ENCODE assay signal across 21 cellular contexts in the genomic region with DNA sequence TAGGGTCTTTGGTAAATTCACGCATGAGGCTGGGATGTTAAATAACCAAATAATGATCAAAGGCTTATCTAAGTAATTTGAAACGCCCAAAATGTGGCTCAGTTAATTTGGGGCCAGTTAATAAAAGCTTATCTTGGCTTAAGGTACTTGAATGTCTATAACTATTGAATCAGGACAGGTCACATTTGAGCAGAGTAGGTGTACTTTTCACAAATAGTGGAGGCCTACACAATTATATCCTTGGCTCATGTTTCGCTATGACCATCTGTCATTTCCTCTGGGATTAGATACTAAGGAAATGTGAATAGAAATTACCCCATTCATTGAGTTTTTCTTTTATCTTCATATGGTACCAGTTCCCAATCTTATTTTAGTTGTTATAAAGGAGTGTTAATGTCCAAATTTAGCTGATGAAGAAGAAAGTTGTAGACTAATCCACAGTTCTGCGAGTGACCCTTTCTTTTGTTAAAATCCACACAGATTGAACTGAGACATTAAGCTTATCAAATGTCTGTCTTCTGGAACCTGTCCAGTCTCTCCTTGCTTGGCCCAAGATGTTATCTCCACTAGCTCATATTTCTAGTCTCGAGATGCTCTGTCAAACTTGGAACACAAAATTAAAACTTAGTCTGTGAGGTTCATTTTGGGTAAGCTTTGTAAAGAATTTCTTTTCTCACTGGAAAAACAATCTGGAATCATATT. TPM values are rescaled to one million over a fixed set of nuclear protein-coding genes. Genes with fewer than 3 reads are reported as not detected.
DNase-seq lines count a peak whose midpoint lies in the region; ATAC-seq and TF ChIP-seq lines count a peak whose summit lies in the region.
"Had no signal": no experiment of that assay in that cellular context is flagged by ENCODE, and none has a peak within 500 bp of the region (broad histone marks: within the 10 kb centered on the region; RNA-seq: fewer than 3 reads in every experiment).

No MANE protein-coding gene starts in this region.

- peak overlapping the region; percentile 25 for H3K4me3 ChIP-seq in parathyroid adenoma (ENCODE audit: low read depth, low read length)
- H3K4me3 ChIP-seq: pancreas, SJCRH30, thoracic aorta had no signal

- no peak overlapping the region for H3K4me3 Mint-ChIP-seq in CD4-positive, alpha-beta T cell
- H3K4me3 Mint-ChIP-seq: activated CD8-positive, alpha-beta T cell treated with anti-CD3 and anti-CD28 coated beads for 36 hours; activated naive CD4-positive, alpha-beta T cell treated with anti-CD3 and anti-CD28 coated beads, Interleukin-2, amount 50 U/mL, for 24 hours had no signal

- peaks cover 49% of the 10 kb centered on the region for H3K4me1 Mint-ChIP-seq in CD4-positive, alpha-beta T cell (ENCODE audit: low read depth)

- peak; percentile 55 for DNase-seq in NCI-H748 (lab: John Stamatoyannopoulos, UW; ENCODE audit: unreplicated experiment)
- DNase-seq in NCI-H748 treated with DMSO at 0.1 percent for 48 hours (lab: John Stamatoyannopoulos, UW), result no peak
- peak; percentile 92 for DNase-seq in NCI-H2171 treated with DMSO at 0.1 percent for 48 hours (lab: John Stamatoyannopoulos, UW)
- no peak for DNase-seq in CD4-positive, alpha-beta T cell
- DNase-seq in ACHN, result no peak
- DNase-seq: activated CD8-positive, alpha-beta T cell treated with anti-CD3 and anti-CD28 coated beads for 36 hours; DMS153; GF-D8; mesendoderm; naive thymus-derived CD4-positive, alpha-beta T cell; NCI-H2081; NCI-H526 treated with DMSO at 0.1 percent for 48 hours; pancreas had no signal

- H3K9ac ChIP-seq in parathyroid adenoma, result no peak overlapping the region

- no peaks in the 10 kb centered on the region for H3K27me3 ChIP-seq in parathyroid adenoma (ENCODE audit: control insufficient read depth, insufficient read depth, low read length)
- no peaks in the 10 kb centered on the region for H3K27me3 ChIP-seq in CD4-positive, alpha-beta T cell (ENCODE audit: control insufficient read depth, insufficient read depth, low read length)
- H3K27me3 ChIP-seq: pancreas, SJCRH30 had no signal

- H3K27ac Mint-ChIP-seq in CD4-positive, alpha-beta T cell, result no peak overlapping the region

- no peaks in the 10 kb centered on the region for H3K4me1 ChIP-seq in parathyroid adenoma

- H3K79me2 ChIP-seq in parathyroid adenoma, result no peaks in the 10 kb centered on the region

- in situ Hi-C loops in ACHN (cut with HindIII; ENCODE audit: low pct_ligation_motif_present, low pct_unique_long_range_greater_than_20kb, low sequenced_read_pairs), result no loop called here

- no peaks in the 10 kb centered on the region for H3K27me3 Mint-ChIP-seq in CD4-positive, alpha-beta T cell
- H3K27me3 Mint-ChIP-seq: activated CD8-positive, alpha-beta T cell treated with anti-CD3 and anti-CD28 coated beads for 36 hours; activated naive CD4-positive, alpha-beta T cell treated with anti-CD3 and anti-CD28 coated beads, Interleukin-2, amount 50 U/mL, for 24 hours; naive thymus-derived CD4-positive, alpha-beta T cell had no signal

- peak overlapping the region; percentile 79 for H3K27ac ChIP-seq in angular gyrus (ENCODE audit: low read depth, low read length)
- H3K27ac ChIP-seq in parathyroid adenoma, result peak overlapping the region; percentile 50
- H3K27ac ChIP-seq in CD4-positive, alpha-beta T cell (ENCODE audit: low read depth, low read length), result no peak overlapping the region
- H3K27ac ChIP-seq: pancreas, SJCRH30, thoracic aorta had no signal

- intact Hi-C loops in CD4-positive, alpha-beta T cell (cut with DNase I, micrococcal nuclease), result no loop called here

- H3K9me3 ChIP-seq in parathyroid adenoma (ENCODE audit: control insufficient read depth, low read length), result no peaks in the 10 kb centered on the region
- no peaks in the 10 kb centered on the region for H3K9me3 ChIP-seq in CD4-positive, alpha-beta T cell (ENCODE audit: control insufficient read depth, low read length)
- H3K9me3 ChIP-seq: pancreas, SJCRH30, thoracic aorta had no signal

- no peaks in the 10 kb centered on the region for H3K36me3 ChIP-seq in parathyroid adenoma (ENCODE audit: control insufficient read depth, insufficient read depth, low read length)
- H3K36me3 ChIP-seq: SJCRH30, thoracic aorta had no signal

- TF ChIP-seq CTCF in parathyroid adenoma (IDR thresholded peaks at IDR 0.05), result no peak
- no peak for TF ChIP-seq CTCF in CD4-positive, alpha-beta T cell (IDR thresholded peaks at IDR 0.05)

- H3K4me2 ChIP-seq in parathyroid adenoma (ENCODE audit: low read length), result peak overlapping the region; percentile 66

- H2AFZ ChIP-seq in parathyroid adenoma, result no peak overlapping the region

- CTCF ChIA-PET in CD4-positive, alpha-beta T cell (lab: Charles Lee), result interaction anchor here (1.0 kb wide), 1 partner anchor 14 kb away, joined by 3 read pairs; no protein-coding TSS in a partner anchor

- POLR2A ChIA-PET in CD4-positive, alpha-beta T cell (lab: Charles Lee), result interaction anchor here (1.0 kb wide), 1 partner anchor 9 kb away, joined by 3 read pairs; no protein-coding TSS in a partner anchor

- H3K9me3 Mint-ChIP-seq in CD4-positive, alpha-beta T cell, result no peaks in the 10 kb centered on the region
- H3K9me3 Mint-ChIP-seq: activated CD8-positive, alpha-beta T cell treated with anti-CD3 and anti-CD28 coated beads for 36 hours; activated naive CD4-positive, alpha-beta T cell treated with anti-CD3 and anti-CD28 coated beads, Interleukin-2, amount 50 U/mL, for 24 hours; naive thymus-derived CD4-positive, alpha-beta T cell had no signal

- H3K36me3 Mint-ChIP-seq in CD4-positive, alpha-beta T cell (ENCODE audit: low read depth), result peaks cover 79% of the 10 kb centered on the region

- ATAC-seq in CD4-positive, alpha-beta T cell (ENCODE audit: poor library complexity), result no peak
- ATAC-seq in HG02885 (IDR thresholded peaks at IDR 0.05; ENCODE audit: poor library complexity, unreplicated experiment), result no peak
- ATAC-seq: activated CD8-positive, alpha-beta T cell treated with anti-CD3 and anti-CD28 coated beads for 36 hours; naive thymus-derived CD4-positive, alpha-beta T cell; Panc1; pancreas; sciatic nerve had no signal

RNA-seq across cellular contexts. Expression of gene SLAIN1, which starts 30.9 kb away (rescaled TPM):
- total RNA-seq in CD4-positive, alpha-beta T cell, result 10 to 100 TPM; 41.2 to 42.5 TPM

Comparison
In these comparisons a context has a peak if more than half of its experiments do, and no peak if none do; other contexts are left out.
1. DNase-seq: peak in NCI-H748 (single experiment) and NCI-H2171 treated with DMSO at 0.1 percent for 48 hours (single experiment); none in NCI-H748 treated with DMSO at 0.1 percent for 48 hours (single experiment), CD4-positive, alpha-beta T cell (0 of 10) and ACHN (single experiment).